24 cellular contexts compared by ENCODE assay signal in genomic region chr11:80086496-80087055, GRCh38.
"Had no signal": no experiment of that assay in that cellular context is flagged by ENCODE, and none has a peak within 500 bp of the region (broad histone marks: within the 10 kb centered on the region; RNA-seq: fewer than 3 reads in every experiment).

No MANE protein-coding gene starts in this region.

- H3K4me2 ChIP-seq: neural progenitor cell had no signal

- DNase-seq: cerebellar nuclear complex; cortex of kidney; effector memory CD8-positive, alpha-beta T cell; head of caudate nucleus; left cardiac atrium; left ventricle myocardium superior; lower lobe of right lung; naive B cell; right cardiac atrium; sigmoid colon; stimulated activated CD4-positive, alpha-beta T cell treated with anti-CD3 and anti-CD28 coated beads, Interleukin-2, amount 100 ng/mL, for 24 hours; stimulated activated CD4-positive, alpha-beta T cell treated with anti-CD3 and anti-CD28 coated beads, Interleukin-4, amount 100 ng/mL, for 24 hours; stimulated activated naive CD8-positive, alpha-beta T cell treated with anti-CD3 and anti-CD28 coated beads, Interleukin-15, Interleukin-2, amounts not matched to agents 100 U/mL and 50 U/mL, for 24 hours; substantia nigra; testis; tibial artery; upper lobe of right lung; uterus had no signal

- H3K4me3 ChIP-seq: lower lobe of right lung, neural progenitor cell, prostate gland, sigmoid colon, testis, tibial artery, upper lobe of right lung, uterus had no signal

- FAIRE-seq: endometrium, frontal cortex had no signal

- H3K27ac ChIP-seq: lower lobe of right lung, neural progenitor cell, prostate gland, sigmoid colon, testis, tibial artery, upper lobe of right lung, uterus had no signal

- H3K9ac ChIP-seq: neural progenitor cell had no signal

- ATAC-seq: effector memory CD8-positive, alpha-beta T cell; left cardiac atrium; left ventricle myocardium superior; lower lobe of right lung; natural killer cell treated with Interleukin-12 subunit alpha and Interleukin-12 subunit beta and Interleukin-15 and Interleukin-18, amount 100 ng/mL, for 72 hours; right cardiac atrium; stimulated activated memory B cell treated with anti-CD40 and anti-IgM and Interleukin-4, amounts not matched to agents 10 μg/mL and 1 μg/mL and 100 μg/mL, for 72 hours; stimulated activated naive CD8-positive, alpha-beta T cell treated with anti-CD3 and anti-CD28 coated beads, Interleukin-15, Interleukin-2, amounts not matched to agents 100 U/mL and 50 U/mL, for 24 hours; upper lobe of right lung had no signal

- H2AFZ ChIP-seq: neural progenitor cell had no signal

- H3K36me3 ChIP-seq: lower lobe of right lung, neural progenitor cell, prostate gland, sigmoid colon, tibial artery, upper lobe of right lung, uterus had no signal

- H3K4me1 ChIP-seq: lower lobe of right lung, neural progenitor cell, prostate gland, sigmoid colon, testis, tibial artery, upper lobe of right lung, uterus had no signal

- H3K9me3 ChIP-seq: lower lobe of right lung, prostate gland, sigmoid colon, testis, tibial artery, upper lobe of right lung, uterus had no signal

- H3K27me3 ChIP-seq: neural progenitor cell, sigmoid colon, testis, tibial artery, upper lobe of right lung, uterus had no signal
